ENCODE assay signal across 23 cellular contexts in the genomic region with DNA sequence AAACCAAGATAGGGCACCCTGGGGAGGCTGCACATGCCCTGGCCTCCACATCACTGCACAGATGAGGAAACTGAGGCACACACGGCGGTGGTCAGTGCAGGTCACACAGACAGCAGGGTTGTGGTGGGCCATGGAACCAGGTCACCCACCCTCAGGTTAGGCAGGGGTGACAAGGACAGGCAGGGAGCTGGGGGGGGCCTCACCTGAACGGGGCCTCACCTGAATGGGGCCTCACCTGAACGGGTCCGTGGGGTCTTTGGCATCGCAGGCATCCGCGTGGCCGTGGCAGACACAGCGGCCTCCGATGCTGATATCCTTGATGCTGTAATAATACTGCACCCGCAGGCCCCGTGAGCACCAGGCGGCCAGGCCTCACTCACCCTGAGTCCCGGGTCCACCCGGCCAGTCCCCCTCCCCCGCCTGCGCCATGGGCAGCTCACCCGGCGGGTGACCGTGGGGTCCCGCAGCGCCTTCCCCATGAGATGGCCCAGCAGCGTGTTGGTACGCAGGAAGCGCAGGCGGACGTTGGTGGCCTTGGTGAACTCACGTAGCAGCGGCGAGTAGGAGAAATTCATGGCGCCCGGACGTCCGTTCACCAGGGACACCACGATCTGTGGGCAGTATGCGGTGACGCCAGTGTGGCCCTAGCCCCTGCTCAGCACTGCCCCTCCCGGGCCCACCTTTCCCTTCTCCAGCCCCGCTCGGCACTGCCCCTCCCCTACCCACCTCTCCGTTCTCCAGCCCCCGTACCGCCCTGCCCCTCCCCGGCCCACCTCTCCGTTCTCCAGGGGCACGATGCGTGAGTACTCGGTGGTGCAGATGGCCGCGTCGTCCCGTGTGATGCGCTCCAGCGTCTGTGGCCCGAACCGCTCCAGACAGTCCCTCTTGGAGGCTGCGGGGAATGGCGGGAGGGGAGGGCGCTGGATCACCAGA. TPM values are rescaled to one million over a fixed set of nuclear protein-coding genes. Genes with fewer than 3 reads are reported as not detected.
DNase-seq lines count a peak whose midpoint lies in the region; ATAC-seq and TF ChIP-seq lines count a peak whose summit lies in the region.
"Had no signal": no experiment of that assay in that cellular context is flagged by ENCODE, and none has a peak within 500 bp of the region (broad histone marks: within the 10 kb centered on the region; RNA-seq: fewer than 3 reads in every experiment).

No MANE protein-coding gene starts in this region.

- H3K27me3 ChIP-seq in PC-9 (ENCODE audit: insufficient read depth, low read depth) = no peaks in the 10 kb centered on the region
- H3K27me3 ChIP-seq in esophagus squamous epithelium = no peaks in the 10 kb centered on the region
- no peaks in the 10 kb centered on the region for H3K27me3 ChIP-seq in lower lobe of right lung (ENCODE audit: low read depth)
- H3K27me3 ChIP-seq: body of pancreas, pancreas, SJCRH30 had no signal

- CTCF ChIA-PET in PC-9 (lab: Charles Lee) = interaction anchor here (0.6 to 1.3 kb wide), 2 partner anchors 14 to 24 kb away, joined by 3 to 6 read pairs; no protein-coding TSS in a partner anchor

- H3K27me3 Mint-ChIP-seq in type B pancreatic cell = no peaks in the 10 kb centered on the region
- H3K27me3 Mint-ChIP-seq in activated T-cell treated with anti-CD3 and anti-CD28 coated beads, Interleukin-2, amount 50 U/mL, for 72 hours (ENCODE audit: low read depth) = no peaks in the 10 kb centered on the region
- H3K27me3 Mint-ChIP-seq: activated CD8-positive, alpha-beta T cell treated with anti-CD3 and anti-CD28 coated beads for 36 hours; naive thymus-derived CD4-positive, alpha-beta T cell; T-helper 17 cell had no signal

- peak overlapping the region; percentile 67 for H3K4me2 ChIP-seq in PC-9

- no TSS peak for BruUV-seq in PC-9 (replicated peaks; lab: Mats Ljungman, UMichigan)

- POLR2A ChIA-PET in PC-9 (lab: Charles Lee; ENCODE audit: unreplicated experiment) = interaction anchor here (0.7 to 1.0 kb wide), 2 partner anchors 18 to 31 kb away, joined by 6 read pairs; no protein-coding TSS in a partner anchor

- H3K4me3 ChIP-seq in PC-9 (no peak overlapping the region; the same call in 1 of the 2 replicates), esophagus squamous epithelium (no peak overlapping the region), lower lobe of right lung (no peak overlapping the region), lower leg skin (ENCODE audit: low read depth, poor library complexity, severe bottlenecking) (no peak overlapping the region)
- H3K4me3 ChIP-seq: body of pancreas, pancreas, SJCRH30 had no signal

- H3K9me3 ChIP-seq in PC-9 (ENCODE audit: insufficient read depth, low read depth) (no peaks in the 10 kb centered on the region), esophagus squamous epithelium (no peaks in the 10 kb centered on the region), lower lobe of right lung (peaks cover 6% of the 10 kb centered on the region)
- H3K9me3 ChIP-seq: body of pancreas, pancreas had no signal

- peaks cover 12% of the 10 kb centered on the region for H3K36me3 Mint-ChIP-seq in type B pancreatic cell
- H3K36me3 Mint-ChIP-seq in activated T-cell treated with anti-CD3 and anti-CD28 coated beads, Interleukin-2, amount 50 U/mL, for 72 hours (ENCODE audit: insufficient read depth in 2 of 2) = peaks cover 5 to 6% of the 10 kb centered on the region in 2 donors

- TF ChIP-seq CTCF in PC-9 (conservative IDR thresholded peaks at IDR 0.05) (no peak), esophagus squamous epithelium (IDR thresholded peaks at IDR 0.05) (no peak), lower lobe of right lung (IDR thresholded peaks at IDR 0.05) (no peak), type B pancreatic cell (conservative IDR thresholded peaks at IDR 0.05) (no peak), lower leg skin (IDR thresholded peaks at IDR 0.05) (no peak)

- no peaks in the 10 kb centered on the region for H3K9me2 ChIP-seq in PC-9 (ENCODE audit: insufficient read depth)

- peak overlapping the region; percentile 94 for H3K27ac Mint-ChIP-seq in type B pancreatic cell
- no peak overlapping the region for H3K27ac Mint-ChIP-seq in activated T-cell treated with anti-CD3 and anti-CD28 coated beads, Interleukin-2, amount 50 U/mL, for 72 hours
- H3K27ac Mint-ChIP-seq: activated CD8-positive, alpha-beta T cell treated with anti-CD3 and anti-CD28 coated beads for 36 hours; activated naive CD8-positive, alpha-beta T cell treated with anti-CD3 and anti-CD28 coated beads for 36 hours; dendritic cell treated with granulocyte-macrophage colony-stimulating factor and Interleukin-4, amounts not matched to agents 40 ng/mL and 50 ng/mL, for 4 days; naive thymus-derived CD4-positive, alpha-beta T cell; T-helper 17 cell; WTC11 had no signal

- WGBS in esophagus squamous epithelium, 2 donors = 89% methylated on average over 26 to 32 of the region's 60 CpGs
- 78 to 79% methylated on average over 44 to 58 of the region's 60 CpGs for WGBS in lower leg skin, 2 donors

- no peak overlapping the region for H3K4me3 Mint-ChIP-seq in type B pancreatic cell
- H3K4me3 Mint-ChIP-seq in activated T-cell treated with anti-CD3 and anti-CD28 coated beads, Interleukin-2, amount 50 U/mL, for 72 hours = no peak overlapping the region
- H3K4me3 Mint-ChIP-seq: activated CD8-positive, alpha-beta T cell treated with anti-CD3 and anti-CD28 coated beads for 36 hours; activated naive CD8-positive, alpha-beta T cell treated with anti-CD3 and anti-CD28 coated beads for 36 hours; activated T-cell treated with anti-CD3 and anti-CD28 coated beads, Interleukin-2, amount 50 U/mL, for 4 hours; dendritic cell treated with granulocyte-macrophage colony-stimulating factor and Interleukin-4, amounts not matched to agents 40 ng/mL and 50 ng/mL, for 4 days; naive thymus-derived CD4-positive, alpha-beta T cell; T-helper 17 cell; WTC11 had no signal

- no peak for ATAC-seq in lower lobe of right lung
- ATAC-seq in activated T-cell treated with anti-CD3 and anti-CD28 coated beads, Interleukin-2, amount 50 U/mL, for 72 hours (replicated peaks in 1 of 2) = no peak
- ATAC-seq: activated CD8-positive, alpha-beta T cell treated with anti-CD3 and anti-CD28 coated beads for 36 hours; activated T-cell treated with anti-CD3 and anti-CD28 coated beads, Interleukin-2, amount 50 U/mL, for 4 hours; body of pancreas; naive thymus-derived CD4-positive, alpha-beta T cell; T-helper 17 cell; WTC11 had no signal

- H3F3A ChIP-seq in PC-9 (ENCODE audit: insufficient read depth, low read depth) = peaks cover 83% of the 10 kb centered on the region

- peaks cover 3% of the 10 kb centered on the region for H3K9me3 Mint-ChIP-seq in type B pancreatic cell
- H3K9me3 Mint-ChIP-seq in activated T-cell treated with anti-CD3 and anti-CD28 coated beads, Interleukin-2, amount 50 U/mL, for 72 hours = peaks cover 4 to 7% of the 10 kb centered on the region in 2 donors

- TF ChIP-seq POLR2A in esophagus squamous epithelium (IDR thresholded peaks at IDR 0.05) = no peak
- TF ChIP-seq POLR2A in lower leg skin (IDR thresholded peaks at IDR 0.05) = no peak

- peaks cover 23% of the 10 kb centered on the region for H3K36me3 ChIP-seq in PC-9 (ENCODE audit: low read depth)
- peaks cover 6 to 55% (median 11%) of the 10 kb centered on the region in 3 donors for H3K36me3 ChIP-seq in esophagus squamous epithelium
- peaks cover 47% of the 10 kb centered on the region for H3K36me3 ChIP-seq in lower lobe of right lung

- no peak for DNase-seq in PC-9
- no peak for DNase-seq in esophagus squamous epithelium (lab: John Stamatoyannopoulos, UW)
- no peak for DNase-seq in lower lobe of right lung
- no peak for DNase-seq in type B pancreatic cell (ENCODE audit: extremely low spot score, unreplicated experiment)
- no peak for DNase-seq in SKM-1 treated with dmso at 0.1 percent for 144 hours (lab: John Stamatoyannopoulos, UW; ENCODE audit: unreplicated experiment)
- no peak for DNase-seq in activated T-cell treated with anti-CD3 and anti-CD28 coated beads, Interleukin-2, amount 50 U/mL, for 72 hours
- no peak for DNase-seq in activated naive CD4-positive, alpha-beta T cell treated with Interleukin-2 at 50 U/mL for 16 hours
- DNase-seq in lower leg skin (ENCODE audit: low spot score in 2 of 2) = no peak
- DNase-seq: activated CD8-positive, alpha-beta T cell treated with anti-CD3 and anti-CD28 coated beads for 36 hours; activated naive CD8-positive, alpha-beta T cell treated with anti-CD3 and anti-CD28 coated beads for 36 hours; activated T-cell treated with anti-CD3 and anti-CD28 coated beads, Interleukin-2, amount 50 U/mL, for 4 hours; foreskin melanocyte; GOT3; IMR-90; naive thymus-derived CD4-positive, alpha-beta T cell; NCI-H2081 treated with DMSO at 0.1 percent for 48 hours; NCI-H524 treated with DMSO at 0.1 percent for 48 hours; SJCRH30; T-helper 17 cell had no signal

- H3K27ac ChIP-seq in PC-9 (peak overlapping the region; percentile 87), esophagus squamous epithelium (peak overlapping the region; percentile 91 to 93 (median 92)), lower lobe of right lung (peak overlapping the region; percentile 65)
- H3K27ac ChIP-seq: pancreas, SJCRH30 had no signal

- peaks cover 85% of the 10 kb centered on the region for H3K79me2 ChIP-seq in PC-9 (ENCODE audit: low read depth)

- H3K4me1 ChIP-seq in PC-9 (replicated peaks; ENCODE audit: insufficient read depth) (peaks cover 71% of the 10 kb centered on the region), esophagus squamous epithelium (peaks cover 51 to 71% (median 61%) of the 10 kb centered on the region in 3 donors), lower lobe of right lung (peaks cover 41% of the 10 kb centered on the region)

- peaks cover 41% of the 10 kb centered on the region for H4K20me1 ChIP-seq in PC-9 (ENCODE audit: insufficient read depth)

- intact Hi-C loops in PC-9 (cut with micrococcal nuclease; ENCODE audit: unreplicated experiment) = loop anchor here (2.0 kb wide), 1 partner anchor 31 kb away; no protein-coding TSS in a partner anchor
- intact Hi-C loops in esophagus squamous epithelium (cut with DNase I) = no loop called here
- intact Hi-C loops in lower lobe of right lung (cut with DNase I) = no loop called here
- intact Hi-C loops in lower leg skin (cut with DNase I; ENCODE audit: low total_unique reads) = no loop called here

- no peaks in the 10 kb centered on the region for H3K4me1 Mint-ChIP-seq in type B pancreatic cell (ENCODE audit: unreplicated experiment)
- H3K4me1 Mint-ChIP-seq in activated T-cell treated with anti-CD3 and anti-CD28 coated beads, Interleukin-2, amount 50 U/mL, for 72 hours (ENCODE audit: low read depth) = no peaks in the 10 kb centered on the region
- H3K4me1 Mint-ChIP-seq: activated naive CD8-positive, alpha-beta T cell treated with anti-CD3 and anti-CD28 coated beads for 36 hours; T-helper 17 cell had no signal

- no peak overlapping the region for H2AFZ ChIP-seq in PC-9

RNA-seq across cellular contexts. Expression of gene LAMA5, which starts 15.4 kb away (rescaled TPM):
- total RNA-seq in PC-9 (2021) = 700 and 744 TPM in 2 replicates
- total RNA-seq in esophagus squamous epithelium = 100 to 1,000 TPM in 2 of 4 donors, 10 to 100 TPM in 2; 60.4 to 127 (median 98.9) TPM
- total RNA-seq in lower lobe of right lung = 282 TPM
- 246 and 611 TPM in 2 replicates for total RNA-seq in type B pancreatic cell (ENCODE audit: low replicate concordance)
- under 1 TPM; 0.86 to 0.99 TPM for total RNA-seq in activated T-cell treated with anti-CD3 and anti-CD28 coated beads, Interleukin-2, amount 50 U/mL, for 72 hours
- total RNA-seq in lower leg skin = 100 to 1,000 TPM; 164 to 427 (median 196) TPM

RNA-seq across cellular contexts. Expression of gene RPS21, which starts 35.2 kb away (rescaled TPM):
- total RNA-seq in PC-9 (2021) (2,188 and 2,275 TPM in 2 replicates), esophagus squamous epithelium (1,000 to 10,000 TPM in 3 of 4 donors, 100 to 1,000 TPM in 1; 819 to 3,701 (median 3,102) TPM), lower lobe of right lung (1,104 TPM), type B pancreatic cell (ENCODE audit: low replicate concordance) (1,432 and 1,737 TPM in 2 replicates), lower leg skin (1,000 to 10,000 TPM; 1,664 to 5,734 (median 2,155) TPM)
- 1,000 to 10,000 TPM; 2,573 to 2,599 TPM for total RNA-seq in activated T-cell treated with anti-CD3 and anti-CD28 coated beads, Interleukin-2, amount 50 U/mL, for 72 hours

RNA-seq across cellular contexts. Expression of gene ADRM1, which starts 48.9 kb away (rescaled TPM):
- total RNA-seq in PC-9 (2021) (172 and 173 TPM in 2 replicates), esophagus squamous epithelium (100 to 1,000 TPM; 126 to 173 (median 133) TPM), lower lobe of right lung (63.9 TPM), type B pancreatic cell (ENCODE audit: low replicate concordance) (67.2 and 71.5 TPM in 2 replicates), lower leg skin (100 to 1,000 TPM; 143 to 198 (median 167) TPM)
- total RNA-seq in activated T-cell treated with anti-CD3 and anti-CD28 coated beads, Interleukin-2, amount 50 U/mL, for 72 hours = 100 to 1,000 TPM in 1 of 2 donors, 10 to 100 TPM in 1; 95.4 to 114 TPM

RNA-seq across cellular contexts. Expression of gene CABLES2, which starts 55.4 kb away (rescaled TPM):
- 11.2 and 14.1 TPM in 2 replicates for total RNA-seq in PC-9 (2021)
- 1 to 10 TPM; 2.0 to 3.8 (median 2.2) TPM for total RNA-seq in esophagus squamous epithelium
- 4.5 TPM for total RNA-seq in lower lobe of right lung
- 11.7 and 18.4 TPM in 2 replicates for total RNA-seq in type B pancreatic cell (ENCODE audit: low replicate concordance)
- 1 to 10 TPM; 7.1 to 8.3 TPM for total RNA-seq in activated T-cell treated with anti-CD3 and anti-CD28 coated beads, Interleukin-2, amount 50 U/mL, for 72 hours
- 1 to 10 TPM; 2.8 to 5.3 (median 3.7) TPM for total RNA-seq in lower leg skin

Comparison
In these comparisons a context has a peak if more than half of its experiments do, and no peak if none do; other contexts are left out.
1. RNA of gene LAMA5, which starts 15.4 kb away (total RNA-seq): 700 to 744 TPM in PC-9, 282 TPM in lower lobe of right lung (single experiment), 246 to 611 TPM in type B pancreatic cell, 164 to 427 TPM in lower leg skin and 60.4 to 127 TPM in esophagus squamous epithelium; 0.86 to 0.99 TPM in activated T-cell treated with anti-CD3 and anti-CD28 coated beads, Interleukin-2, amount 50 U/mL, for 72 hours; every median in the first group is over 10 times any median in the second.
2. Peak in every context shown above with its lines, with median percentiles within 50 percentile points of each other: H3K27ac ChIP-seq.